Comparison of ENCODE assay signal across 14 cellular contexts in genomic region chr5:51225671-51226419, GRCh38.
DNase-seq lines count a peak whose midpoint lies in the region; ATAC-seq and TF ChIP-seq lines count a peak whose summit lies in the region.
"Had no signal": no experiment of that assay in that cellular context is flagged by ENCODE, and none has a peak within 500 bp of the region (broad histone marks: within the 10 kb centered on the region; RNA-seq: fewer than 3 reads in every experiment).

No MANE protein-coding gene starts in this region.

- TF ChIP-seq CTCF in A673 (conservative IDR thresholded peaks at IDR 0.05; ENCODE audit: low read depth, low read length), result no peak
- TF ChIP-seq CTCF in tibial artery (IDR thresholded peaks at IDR 0.05), result no peak

- peaks cover 0 to 6% (median 0%) of the 10 kb centered on the region in 3 donors for H3K36me3 Mint-ChIP-seq in naive thymus-derived CD8-positive, alpha-beta T cell

- peaks cover 6% of the 10 kb centered on the region for H3K9me3 ChIP-seq in A673 (ENCODE audit: low read depth, low read length, poor library complexity, severe bottlenecking)
- no peaks in the 10 kb centered on the region for H3K9me3 ChIP-seq in tibial artery
- H3K9me3 ChIP-seq: psoas muscle, SJSA1, suprapubic skin had no signal

- CTCF ChIA-PET in A673 (lab: Charles Lee), result no interaction called here

- H3K27ac Mint-ChIP-seq in naive thymus-derived CD8-positive, alpha-beta T cell, result no peak overlapping the region

- peaks cover 8 to 38% (median 15%) of the 10 kb centered on the region in 9 donors for H3K9me3 Mint-ChIP-seq in naive thymus-derived CD8-positive, alpha-beta T cell

- POLR2A ChIA-PET in A673 (lab: Charles Lee; ENCODE audit: low non-redundant PET), result no interaction called here
- POLR2A ChIA-PET in naive thymus-derived CD8-positive, alpha-beta T cell (lab: Charles Lee), result no interaction called here

- DNase-seq in A673 (ENCODE audit: low spot score) (peak; percentile 78), HT-29 (ENCODE audit: low spot score) (peak; percentile 80), NCI-H748 treated with DMSO at 0.1 percent for 48 hours (lab: John Stamatoyannopoulos, UW) (peak; percentile 80), iPS-NIHi7 (ENCODE audit: extremely low spot score) (peak; percentile 11), tibial artery (no peak)
- no peak for DNase-seq in naive thymus-derived CD8-positive, alpha-beta T cell
- DNase-seq: activated CD4-positive, alpha-beta T cell treated with anti-CD3 and anti-CD28 coated beads for 1 hour; activated gamma-delta T cell; NCI-H526 treated with DMSO at 0.1 percent for 48 hours; psoas muscle had no signal

- ATAC-seq in GM19397 (IDR thresholded peaks at IDR 0.05; ENCODE audit: unreplicated experiment), result no peak
- no peak for ATAC-seq in naive thymus-derived CD8-positive, alpha-beta T cell
- ATAC-seq in GM21526 (IDR thresholded peaks at IDR 0.05; ENCODE audit: low FRiP score, unreplicated experiment), result no peak
- ATAC-seq: psoas muscle had no signal

- H3K4me1 Mint-ChIP-seq in naive thymus-derived CD8-positive, alpha-beta T cell, result no peaks in the 10 kb centered on the region

- H3K27me3 ChIP-seq in A673 (replicated peaks; ENCODE audit: insufficient read depth, low read depth, low read length, poor library complexity), result no peaks in the 10 kb centered on the region
- no peaks in the 10 kb centered on the region for H3K27me3 ChIP-seq in tibial artery
- H3K27me3 ChIP-seq: SJSA1, suprapubic skin had no signal

- no peak overlapping the region for H3K4me3 ChIP-seq in A673 (ENCODE audit: low read depth, low read length, poor library complexity, severe bottlenecking)
- H3K4me3 ChIP-seq in tibial artery, result no peak overlapping the region
- H3K4me3 ChIP-seq: psoas muscle, SJSA1, suprapubic skin had no signal

- H3K27ac ChIP-seq in A673 (ENCODE audit: low read depth, low read length, poor library complexity, severe bottlenecking) (no peak overlapping the region), tibial artery (no peak overlapping the region)
- H3K27ac ChIP-seq: psoas muscle, SJSA1, suprapubic skin had no signal

- BruUV-seq in A673 (replicated peaks; lab: Mats Ljungman, UMichigan), result no TSS peak

- intact Hi-C loops in A673 (cut with micrococcal nuclease; ENCODE audit: unreplicated experiment) (no loop called here), tibial artery (cut with DNase I; ENCODE audit: low total_unique reads) (no loop called here)

- H3K36me3 ChIP-seq in A673 (ENCODE audit: insufficient read depth, low read length, poor library complexity, severe bottlenecking), result no peaks in the 10 kb centered on the region
- H3K36me3 ChIP-seq in tibial artery, result no peaks in the 10 kb centered on the region
- H3K36me3 ChIP-seq: SJSA1, suprapubic skin had no signal

- H3K4me1 ChIP-seq in A673 (ENCODE audit: insufficient read depth, low read length, poor library complexity, severe bottlenecking), result peaks cover 10% of the 10 kb centered on the region
- no peaks in the 10 kb centered on the region for H3K4me1 ChIP-seq in tibial artery
- H3K4me1 ChIP-seq: psoas muscle, SJSA1, suprapubic skin had no signal

- H3K27me3 Mint-ChIP-seq in naive thymus-derived CD8-positive, alpha-beta T cell, result no peaks in the 10 kb centered on the region

- no peak overlapping the region for H3K4me3 Mint-ChIP-seq in naive thymus-derived CD8-positive, alpha-beta T cell

Comparison
In these comparisons a context has a peak if more than half of its experiments do, and no peak if none do; other contexts are left out.
1. DNase-seq: peak in A673 (single experiment), HT-29 (single experiment), NCI-H748 treated with DMSO at 0.1 percent for 48 hours (single experiment) and iPS-NIHi7 (single experiment); none in tibial artery (0 of 2) and naive thymus-derived CD8-positive, alpha-beta T cell (0 of 10).